Comparison of ENCODE assay signal across 19 cellular contexts in genomic region chr4:138736362-138736761, GRCh38.
DNase-seq lines count a peak whose midpoint lies in the region; FAIRE-seq and TF ChIP-seq lines count a peak whose summit lies in the region.
"Had no signal": no experiment of that assay in that cellular context is flagged by ENCODE, and none has a peak within 500 bp of the region (broad histone marks: within the 10 kb centered on the region; RNA-seq: fewer than 3 reads in every experiment).

No MANE protein-coding gene starts in this region.

- DNase-seq in AG08395 (ENCODE audit: low spot score) (peak; percentile 38), M059J (ENCODE audit: low read depth) (peak; percentile 46), bronchial epithelial cell (ENCODE audit: low read depth) (peak; percentile 73), hepatic stellate cell (ENCODE audit: low spot score) (peak; percentile 22), medulla oblongata (ENCODE audit: extremely low spot score) (no peak), esophagus muscularis mucosa (ENCODE audit: extremely low spot score) (no peak)
- DNase-seq in activated CD4-positive, CD25-positive, alpha-beta regulatory T cell treated with anti-CD3 and anti-CD28 coated beads, Interleukin-2, amount 50 U/mL, for 72 hours: no peak
- no peak for DNase-seq in stimulated activated CD8-positive, alpha-beta memory T cell treated with anti-CD3 and anti-CD28 coated beads, Interleukin-4, amount 100 ng/mL, for 48 hours
- DNase-seq: activated CD8-positive, alpha-beta memory T cell treated with anti-CD3 and anti-CD28 coated beads, Interleukin-2, amount 50 U/mL, for 4 hours; activated naive CD4-positive, alpha-beta T cell treated with anti-CD3 and anti-CD28 coated beads for 36 hours; cerebellar nuclear complex; MG63; NCI-H1930; NCI-H526; right lobe of liver; stimulated activated CD4-positive, alpha-beta T cell treated with anti-CD3 and anti-CD28 coated beads, Interleukin-4, amount 100 ng/mL, for 24 hours had no signal

- no peak overlapping the region for H3K4me3 ChIP-seq in bronchial epithelial cell (ENCODE audit: low read depth, low read length)
- no peak overlapping the region for H3K4me3 ChIP-seq in esophagus muscularis mucosa
- H3K4me3 ChIP-seq: lung, MG63, right lobe of liver, tibial nerve had no signal

- FAIRE-seq in bronchial epithelial cell (lab: Jason Lieb, UNC): no peak
- FAIRE-seq: D721Med had no signal

- intact Hi-C loops in esophagus muscularis mucosa (cut with DNase I): no loop called here

- no peak for TF ChIP-seq POLR2A in esophagus muscularis mucosa (IDR thresholded peaks at IDR 0.05; ENCODE audit: low read depth)

- H3K27ac ChIP-seq in esophagus muscularis mucosa (replicated peaks in 1 of 4): no peak overlapping the region
- H3K27ac ChIP-seq: right lobe of liver, tibial nerve had no signal

- no peaks in the 10 kb centered on the region for H3K36me3 ChIP-seq in bronchial epithelial cell (ENCODE audit: control insufficient read depth, insufficient read depth, low read length)
- H3K36me3 ChIP-seq in esophagus muscularis mucosa: no peaks in the 10 kb centered on the region
- H3K36me3 ChIP-seq: MG63, right lobe of liver, tibial nerve had no signal

- no peaks in the 10 kb centered on the region for H3K9me3 ChIP-seq in esophagus muscularis mucosa
- H3K9me3 ChIP-seq: MG63, right lobe of liver, tibial nerve had no signal

- H3K27me3 ChIP-seq in bronchial epithelial cell (ENCODE audit: control insufficient read depth, insufficient read depth, low read length) (no peaks in the 10 kb centered on the region), esophagus muscularis mucosa (no peaks in the 10 kb centered on the region)
- H3K27me3 ChIP-seq: MG63, right lobe of liver, tibial nerve had no signal

- peaks cover 0 to 21% (median 6%) of the 10 kb centered on the region in 4 donors for H3K4me1 ChIP-seq in esophagus muscularis mucosa
- H3K4me1 ChIP-seq: right lobe of liver, tibial nerve had no signal

- no peak for TF ChIP-seq EP300 in esophagus muscularis mucosa (IDR thresholded peaks at IDR 0.05)

- TF ChIP-seq CTCF in bronchial epithelial cell (IDR thresholded peaks at IDR 0.05; ENCODE audit: insufficient read depth, low read length, severe bottlenecking) (no peak), esophagus muscularis mucosa (IDR thresholded peaks at IDR 0.05) (no peak)

Comparison
In these comparisons a context has a peak if more than half of its experiments do, and no peak if none do; other contexts are left out.
1. DNase-seq: peak in AG08395 (single experiment), M059J (single experiment), bronchial epithelial cell (single experiment) and hepatic stellate cell (single experiment); none in activated CD4-positive, CD25-positive, alpha-beta regulatory T cell treated with anti-CD3 and anti-CD28 coated beads, Interleukin-2, amount 50 U/mL, for 72 hours (single experiment), medulla oblongata (single experiment), esophagus muscularis mucosa (single experiment) and stimulated activated CD8-positive, alpha-beta memory T cell treated with anti-CD3 and anti-CD28 coated beads, Interleukin-4, amount 100 ng/mL, for 48 hours (single experiment).